17 cellular contexts compared by ENCODE assay signal in genomic region chr13:19695829-19696228, GRCh38.
A peak's percentile ranks its signal among the peaks of the same experiment; 100 is the strongest.
DNase-seq lines count a peak whose midpoint lies in the region; ATAC-seq and TF ChIP-seq lines count a peak whose summit lies in the region.
"Had no signal": no experiment of that assay in that cellular context is flagged by ENCODE, and none has a peak within 500 bp of the region (broad histone marks: within the 10 kb centered on the region; RNA-seq: fewer than 3 reads in every experiment).

No MANE protein-coding gene starts in this region.

- no peaks in the 10 kb centered on the region for H3K27me3 Mint-ChIP-seq in T-helper 17 cell
- H3K27me3 Mint-ChIP-seq: B cell; CD4-positive, alpha-beta T cell had no signal

- no peak overlapping the region for H2BK15ac ChIP-seq in mesendoderm (replicated peaks; ENCODE audit: low read depth)

- no peak overlapping the region for H3K56ac ChIP-seq in mesendoderm (ENCODE audit: low read length)

- H3K9ac ChIP-seq in iPS-18a (ENCODE audit: low read length), result no peak overlapping the region
- H3K9ac ChIP-seq in mesendoderm (ENCODE audit: low read length), result no peak overlapping the region

- H3K27ac ChIP-seq in iPS-18a (ENCODE audit: low read length) (no peak overlapping the region), mesendoderm (ENCODE audit: low read depth, low read length) (no peak overlapping the region), RWPE1 (no peak overlapping the region)

- POLR2A ChIA-PET in RWPE1 (lab: Yijun Ruan, JAX; ENCODE audit: low non-redundant PET), result no interaction called here

- H3K27me3 ChIP-seq in H7 (ENCODE audit: control insufficient read depth, insufficient read depth, low read length) (no peaks in the 10 kb centered on the region), iPS-18a (ENCODE audit: control insufficient read depth, insufficient read depth, low read length) (no peaks in the 10 kb centered on the region), mesendoderm (ENCODE audit: insufficient read depth, low read length, poor library complexity) (no peaks in the 10 kb centered on the region)

- no peak overlapping the region for H3K18ac ChIP-seq in mesendoderm (ENCODE audit: low read length)

- H2AK5ac ChIP-seq in mesendoderm (ENCODE audit: low read length), result no peak overlapping the region

- H3K36me3 ChIP-seq in H7 (replicated peaks; ENCODE audit: control insufficient read depth, insufficient read depth, low read length), result no peaks in the 10 kb centered on the region
- H3K36me3 ChIP-seq in iPS-18a (ENCODE audit: control insufficient read depth, low read depth, low read length), result peaks cover 2% of the 10 kb centered on the region
- no peaks in the 10 kb centered on the region for H3K36me3 ChIP-seq in mesendoderm (ENCODE audit: control insufficient read depth, insufficient read depth, low read length)
- H3K36me3 ChIP-seq: HAP-1 had no signal

- no peak for TF ChIP-seq CTCF in RWPE1 (conservative IDR thresholded peaks at IDR 0.05; ENCODE audit: low read depth)

- peaks cover 14% of the 10 kb centered on the region for H3K4me1 Mint-ChIP-seq in T-helper 17 cell
- H3K4me1 Mint-ChIP-seq: B cell had no signal

- peak overlapping the region; percentile 79 for H3K27ac Mint-ChIP-seq in T-helper 17 cell
- H3K27ac Mint-ChIP-seq: B cell; CD4-positive, alpha-beta T cell had no signal

- H3K4me3 ChIP-seq in H7 (ENCODE audit: insufficient read depth, low read depth, low read length) (no peak overlapping the region), iPS-18a (ENCODE audit: low read length) (peak overlapping the region; percentile 5), mesendoderm (ENCODE audit: low read length) (no peak overlapping the region)
- H3K4me3 ChIP-seq: HAP-1, K562 had no signal

- H3K4me1 ChIP-seq in iPS-18a (ENCODE audit: control insufficient read depth, low read depth, low read length) (peaks cover 31% of the 10 kb centered on the region), mesendoderm (ENCODE audit: control insufficient read depth, low read depth, low read length) (no peaks in the 10 kb centered on the region)

- no peak overlapping the region for H4K5ac ChIP-seq in mesendoderm (ENCODE audit: low read length)

- H3K4me3 Mint-ChIP-seq in T-helper 17 cell, result no peak overlapping the region
- H3K4me3 Mint-ChIP-seq: B cell; CD4-positive, alpha-beta T cell had no signal

- DNase-seq in H7 (peak; percentile 31), T-helper 17 cell (no peak), mesendoderm (peak; percentile 63), DMS79 treated with DMSO at 0.1 percent for 48 hours (lab: John Stamatoyannopoulos, UW) (no peak), DMS79 (lab: John Stamatoyannopoulos, UW) (no peak), RWPE1 (ENCODE audit: low spot score) (no peak)
- DNase-seq: C1 segment of cervical spinal cord; Calu3; CD4-positive, alpha-beta T cell; DMS 273 treated with DMSO at 0.1 percent for 48 hours; DND-41; GF-D8 had no signal

- no peak overlapping the region for H3K23ac ChIP-seq in mesendoderm (ENCODE audit: low read length)

- H3K9me3 ChIP-seq in T-helper 17 cell (ENCODE audit: control insufficient read depth, low read length, poor library complexity, severe bottlenecking) (no peaks in the 10 kb centered on the region), iPS-18a (ENCODE audit: control insufficient read depth, low read depth, low read length) (no peaks in the 10 kb centered on the region)
- H3K9me3 ChIP-seq: HAP-1 had no signal

- H3K79me2 ChIP-seq in mesendoderm (ENCODE audit: control insufficient read depth, insufficient read depth, low read length), result no peaks in the 10 kb centered on the region

- CTCF ChIA-PET in RWPE1 (lab: Yijun Ruan, JAX), result no interaction called here

- H2BK120ac ChIP-seq in mesendoderm (ENCODE audit: low read depth, low read length), result no peak overlapping the region

- H3K36me3 Mint-ChIP-seq in T-helper 17 cell (ENCODE audit: low read depth), result peaks cover 8% of the 10 kb centered on the region

- H2BK5ac ChIP-seq in mesendoderm (ENCODE audit: low read length), result no peak overlapping the region

- peaks cover 5% of the 10 kb centered on the region for H3K79me1 ChIP-seq in mesendoderm (ENCODE audit: low read length)

- no peak overlapping the region for H4K8ac ChIP-seq in mesendoderm (ENCODE audit: low read depth, low read length)

- no peak overlapping the region for H3K4me2 ChIP-seq in mesendoderm (ENCODE audit: low read length)

- ATAC-seq in T-helper 17 cell, result no peak
- ATAC-seq in GM18861 (IDR thresholded peaks at IDR 0.05; ENCODE audit: unreplicated experiment), result no peak
- ATAC-seq: K562 had no signal

- no CpG with 5 or more reads among the region's 3 CpGs for WGBS in mesendoderm (ENCODE audit: extremely low coverage, insufficient coverage, low lambda C conversion rate)

- H3K4ac ChIP-seq in mesendoderm (ENCODE audit: low read depth, low read length), result no peak overlapping the region

Comparison
In these comparisons a context has a peak if more than half of its experiments do, and no peak if none do; other contexts are left out.
1. DNase-seq: peak in H7 (single experiment) and mesendoderm (single experiment); none in T-helper 17 cell (0 of 3), DMS79 treated with DMSO at 0.1 percent for 48 hours (single experiment), DMS79 (single experiment) and RWPE1 (single experiment).